ENCODE assay signal across 9 cellular contexts in the genomic region with DNA sequence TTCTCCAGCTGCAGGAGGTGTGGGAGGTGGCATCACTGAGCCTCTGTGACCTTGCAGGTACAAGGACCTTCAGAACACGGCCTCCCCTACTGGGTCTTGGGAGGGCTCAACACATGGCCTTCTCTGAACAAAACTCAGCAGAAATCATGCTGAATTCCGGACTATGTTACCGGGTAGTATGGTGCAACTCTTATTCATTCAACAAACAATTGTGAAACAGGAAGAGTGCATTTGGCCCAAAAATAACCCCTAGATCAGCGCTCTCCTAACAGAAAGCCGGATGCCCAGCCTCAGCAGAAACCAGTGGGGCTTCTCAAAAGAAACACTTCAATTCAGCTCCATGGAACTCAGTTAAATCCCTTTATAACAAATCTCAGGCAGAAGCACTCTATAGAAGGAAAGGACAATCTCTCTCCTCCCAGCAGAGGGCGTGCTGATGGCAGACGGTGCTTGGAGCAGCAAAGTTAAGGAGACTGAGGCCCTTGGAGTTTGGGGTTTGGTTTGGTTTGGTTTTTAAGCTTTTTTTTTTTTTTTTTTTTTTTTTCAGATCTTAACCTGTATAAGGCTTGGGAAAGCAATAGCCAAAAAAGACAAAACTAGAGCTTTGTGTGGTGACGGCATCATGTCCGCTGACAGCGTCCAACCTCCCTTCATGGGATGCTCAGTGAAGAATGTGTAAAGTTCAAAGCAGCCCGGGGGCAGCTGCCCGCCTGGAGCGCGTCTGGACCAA.
A peak's percentile ranks its signal among the peaks of the same experiment; 100 is the strongest.
DNase-seq lines count a peak whose midpoint lies in the region; ATAC-seq and TF ChIP-seq lines count a peak whose summit lies in the region.
"Had no signal": no experiment of that assay in that cellular context is flagged by ENCODE, and none has a peak within 500 bp of the region (broad histone marks: within the 10 kb centered on the region; RNA-seq: fewer than 3 reads in every experiment).

No MANE protein-coding gene starts in this region.

- no peak overlapping the region for H3K4me2 ChIP-seq in SK-N-SH

- CTCF ChIA-PET in SK-N-SH (lab: Yijun Ruan, JAX) = interaction anchor here (0.6 to 2.5 kb wide), 14 partner anchors 9 to 572 kb away, joined by 3 to 22 read pairs (median 4); no protein-coding TSS in a partner anchor

- H4K20me1 ChIP-seq in SK-N-SH (ENCODE audit: insufficient read depth) = no peaks in the 10 kb centered on the region

- H3K9me2 ChIP-seq in SK-N-SH = no peaks in the 10 kb centered on the region

- H3K4me3 ChIP-seq in SK-N-SH (ENCODE audit: low read depth in 2 of 2, low read length in 1 of 2) (no peak overlapping the region), fibroblast of villous mesenchyme (ENCODE audit: low read depth, low read length) (no peak overlapping the region)

- 29% methylated on average over 13 of the region's 14 CpGs for WGBS in SK-N-SH (ENCODE audit: low lambda C conversion rate)

- H3K9ac ChIP-seq in SK-N-SH = no peak overlapping the region

- TF ChIP-seq RAD21 in SK-N-SH (IDR thresholded peaks at IDR 0.05; ENCODE audit: low read length) = peak; percentile 41

- H3K79me2 ChIP-seq in SK-N-SH (ENCODE audit: insufficient read depth) = no peaks in the 10 kb centered on the region

- TF ChIP-seq CTCF in SK-N-SH (IDR thresholded peaks at IDR 0.05) (peak; percentile 64), fibroblast of villous mesenchyme (IDR thresholded peaks at IDR 0.05; ENCODE audit: insufficient read depth, low read depth, low read length) (peak; percentile 4)

- DNase-seq in ELF-1 (ENCODE audit: low read depth, low spot score) = peak; percentile 61
- peak; percentile 12 for DNase-seq in HT1080 (ENCODE audit: low read depth)
- peak; percentile 38 for DNase-seq in SK-N-SH
- no peak for DNase-seq in fibroblast of villous mesenchyme (ENCODE audit: low read depth)
- peak; percentile 3 to 18 for DNase-seq in stimulated activated CD4-positive, alpha-beta T cell treated with anti-CD3 and anti-CD28 coated beads, Interleukin-15, amount 100 ng/mL, for 48 hours (ENCODE audit: low read depth in 2 of 2)
- no peak for DNase-seq in NCI-H2107 treated with DMSO at 0.1 percent for 48 hours (lab: John Stamatoyannopoulos, UW; ENCODE audit: unreplicated experiment)
- DNase-seq: stimulated activated naive B cell treated with anti-CD40 and anti-IgM and Interleukin-4, amounts not matched to agents 10 μg/mL and 1 μg/mL and 100 μg/mL, for 72 hours had no signal

- H2AFZ ChIP-seq in SK-N-SH (ENCODE audit: low read depth) = no peak overlapping the region

- no peaks in the 10 kb centered on the region for H3K9me3 ChIP-seq in SK-N-SH

- H3F3A ChIP-seq in SK-N-SH (replicated peaks; ENCODE audit: insufficient read depth) = no peaks in the 10 kb centered on the region

- POLR2A ChIA-PET in SK-N-SH (lab: Yijun Ruan, JAX) = no interaction called here

- H3K27ac ChIP-seq in SK-N-SH (ENCODE audit: low read depth in 2 of 2, low read length in 1 of 2) = no peak overlapping the region

- no peak for TF ChIP-seq EP300 in SK-N-SH (IDR thresholded peaks at IDR 0.05; ENCODE audit: borderline replicate concordance in 1 of 2, low read depth in 1 of 2, low read length in 1 of 2)

- H3K4me1 ChIP-seq in SK-N-SH (ENCODE audit: control insufficient read depth in 1 of 2, insufficient read depth in 2 of 2, low read depth in 1 of 2, low read length in 1 of 2) = no peaks in the 10 kb centered on the region

- H3K36me3 ChIP-seq in SK-N-SH (replicated peaks in 1 of 2; ENCODE audit: control insufficient read depth in 1 of 2, insufficient read depth in 2 of 2, low read length in 1 of 2) = no peaks in the 10 kb centered on the region

- peaks cover 26% of the 10 kb centered on the region; the same call in 1 of the 2 replicates for H3K27me3 ChIP-seq in SK-N-SH (ENCODE audit: insufficient read depth)

- no peak for ATAC-seq in GM19328 (IDR thresholded peaks at IDR 0.05; ENCODE audit: unreplicated experiment)
- no peak for ATAC-seq in activated CD4-positive, CD25-positive, alpha-beta regulatory T cell treated with anti-CD3 and anti-CD28 coated beads, Interleukin-2, amount 50 U/mL, for 24 hours

TF ChIP-seq in SK-N-SH, 30 proteins besides CTCF, POLR2A, EP300 and RAD21:
- TF ChIP-seq POLR2AphosphoS5 (IDR thresholded peaks at IDR 0.05; ENCODE audit: low read depth, low read length) = no peak
- peak; percentile 47 for TF ChIP-seq SMC3 (IDR thresholded peaks at IDR 0.05; ENCODE audit: low read depth, low read length)
- TF ChIP-seq SIN3A (IDR thresholded peaks at IDR 0.05; ENCODE audit: borderline replicate concordance, low read depth, low read length) = no peak
- no peak for TF ChIP-seq JUND (IDR thresholded peaks at IDR 0.05)
- TF ChIP-seq RXRA (IDR thresholded peaks at IDR 0.05; ENCODE audit: borderline replicate concordance, low read depth) = no peak
- TF ChIP-seq YY1 (IDR thresholded peaks at IDR 0.05; ENCODE audit: low read depth) = no peak
- TF ChIP-seq TCF12 (IDR thresholded peaks at IDR 0.05) = no peak
- TF ChIP-seq EZH2phosphoT487 (IDR thresholded peaks at IDR 0.05; ENCODE audit: borderline replicate concordance, low read depth) = no peak
TF ChIP-seq in SK-N-SH: peak in this region for 1.

Comparison
In these comparisons a context has a peak if more than half of its experiments do, and no peak if none do; other contexts are left out.
1. DNase-seq: peak in ELF-1 (single experiment), HT1080 (single experiment), SK-N-SH (single experiment) and stimulated activated CD4-positive, alpha-beta T cell treated with anti-CD3 and anti-CD28 coated beads, Interleukin-15, amount 100 ng/mL, for 48 hours (2 of 2); none in fibroblast of villous mesenchyme (single experiment) and NCI-H2107 treated with DMSO at 0.1 percent for 48 hours (single experiment).